ENCODE assay signal across 8 cellular contexts in the genomic region with DNA sequence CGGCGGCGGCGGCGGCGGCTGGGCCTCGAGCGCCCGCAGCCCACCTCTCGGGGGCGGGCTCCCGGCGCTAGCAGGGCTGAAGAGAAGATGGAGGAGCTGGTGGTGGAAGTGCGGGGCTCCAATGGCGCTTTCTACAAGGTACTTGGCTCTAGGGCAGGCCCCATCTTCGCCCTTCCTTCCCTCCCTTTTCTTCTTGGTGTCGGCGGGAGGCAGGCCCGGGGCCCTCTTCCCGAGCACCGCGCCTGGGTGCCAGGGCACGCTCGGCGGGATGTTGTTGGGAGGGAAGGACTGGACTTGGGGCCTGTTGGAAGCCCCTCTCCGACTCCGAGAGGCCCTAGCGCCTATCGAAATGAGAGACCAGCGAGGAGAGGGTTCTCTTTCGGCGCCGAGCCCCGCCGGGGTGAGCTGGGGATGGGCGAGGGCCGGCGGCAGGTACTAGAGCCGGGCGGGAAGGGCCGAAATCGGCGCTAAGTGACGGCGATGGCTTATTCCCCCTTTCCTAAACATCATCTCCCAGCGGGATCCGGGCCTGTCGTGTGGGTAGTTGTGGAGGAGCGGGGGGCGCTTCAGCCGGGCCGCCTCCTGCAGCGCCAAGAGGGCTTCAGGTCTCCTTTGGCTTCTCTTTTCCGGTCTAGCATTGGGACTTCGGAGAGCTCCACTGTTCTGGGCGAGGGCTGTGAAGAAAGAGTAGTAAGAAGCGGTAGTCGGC. TPM values are rescaled to one million over a fixed set of nuclear protein-coding genes. Genes with fewer than 3 reads are reported as not detected.
DNase-seq lines count a peak whose midpoint lies in the region; ATAC-seq and TF ChIP-seq lines count a peak whose summit lies in the region.

No MANE protein-coding gene starts in this region.

- no peak for TF ChIP-seq EP300 in esophagus muscularis mucosa (IDR thresholded peaks at IDR 0.05)

- H3K4me3 ChIP-seq in AG04450 (ENCODE audit: low read depth, low read length), result peak overlapping the region; percentile 71
- H3K4me3 ChIP-seq in esophagus muscularis mucosa, result peak overlapping the region; percentile 68 to 78 (median 72)
- peak overlapping the region; percentile 49 to 55 for H3K4me3 ChIP-seq in muscle layer of colon (ENCODE audit: low read depth in 1 of 2, low read length in 2 of 2)

- intact Hi-C loops in esophagus muscularis mucosa (cut with DNase I), result loop anchor here (10.0 kb wide), 1 partner anchor 1593 kb away; a partner anchor contains a TSS

- no peak for TF ChIP-seq POLR2A in esophagus muscularis mucosa (IDR thresholded peaks at IDR 0.05; ENCODE audit: low read depth)

- CTCF ChIA-PET in AG04450 (lab: Charles Lee), result no interaction called here

- WGBS in esophagus muscularis mucosa, result 56% methylated on average over 54 of the region's 58 CpGs

- TF ChIP-seq CTCF in AG04450 (IDR thresholded peaks at IDR 0.05; ENCODE audit: low read depth, low read length) (no peak), esophagus muscularis mucosa (IDR thresholded peaks at IDR 0.05) (no peak)

- H3K27ac ChIP-seq in AG04450 (ENCODE audit: low read depth, low read length) (peak overlapping the region; percentile 78), esophagus muscularis mucosa (replicated peaks in 1 of 4) (peak overlapping the region; percentile 89 to 91 (median 90)), muscle layer of colon (ENCODE audit: low read depth, low read length) (peak overlapping the region; percentile 85)

- POLR2A ChIA-PET in AG04450 (lab: Yijun Ruan, JAX), result no interaction called here

- peak overlapping the region; percentile 53 for H3K9ac ChIP-seq in muscle layer of colon (ENCODE audit: low read length)

- peaks cover 2 to 38% (median 26%) of the 10 kb centered on the region in 4 donors for H3K4me1 ChIP-seq in esophagus muscularis mucosa
- peaks cover 13% of the 10 kb centered on the region for H3K4me1 ChIP-seq in muscle layer of colon (ENCODE audit: insufficient read depth, low read length)

- H3K27me3 ChIP-seq in AG04450 (ENCODE audit: control insufficient read depth, insufficient read depth, low read length), result no peaks in the 10 kb centered on the region
- no peaks in the 10 kb centered on the region for H3K27me3 ChIP-seq in esophagus muscularis mucosa
- H3K27me3 ChIP-seq in muscle layer of colon (ENCODE audit: control insufficient read depth in 1 of 2, insufficient read depth in 2 of 2, low read length in 2 of 2), result no peaks in the 10 kb centered on the region

- no peaks in the 10 kb centered on the region for H3K36me3 ChIP-seq in esophagus muscularis mucosa
- no peaks in the 10 kb centered on the region for H3K36me3 ChIP-seq in muscle layer of colon (ENCODE audit: insufficient read depth, low read length)

- ATAC-seq in GM18498 (IDR thresholded peaks at IDR 0.05; ENCODE audit: unreplicated experiment) (peak; percentile 28), HG02870 (IDR thresholded peaks at IDR 0.05; ENCODE audit: unreplicated experiment) (peak; percentile 36)

- no peaks in the 10 kb centered on the region; the same call in 1 of the 2 replicates for H3K9me3 ChIP-seq in AG04450 (ENCODE audit: control insufficient read depth, insufficient read depth, low read length)
- H3K9me3 ChIP-seq in esophagus muscularis mucosa, result no peaks in the 10 kb centered on the region
- H3K9me3 ChIP-seq in muscle layer of colon (ENCODE audit: low read length), result no peaks in the 10 kb centered on the region

- DNase-seq in AG04450 (ENCODE audit: low read depth, low spot score), result no peak
- peak; percentile 57 for DNase-seq in NCI-H2227 (lab: John Stamatoyannopoulos, UW; ENCODE audit: unreplicated experiment)
- DNase-seq in activated T-cell treated with anti-CD3 and anti-CD28 coated beads for 48 hours (ENCODE audit: low read depth), result peak; percentile 1
- DNase-seq in esophagus muscularis mucosa (ENCODE audit: extremely low spot score), result no peak
- peak; percentile 16 for DNase-seq in superior temporal gyrus (ENCODE audit: extremely low spot score)

RNA-seq across cellular contexts. Expression of a gene that starts 0.5 kb away (rescaled TPM):
- 16.9 and 22.4 TPM in 2 replicates for polyA plus RNA-seq in AG04450 (2011; rRNA removed)
- 18.3 and 23.4 TPM in 2 replicates for polyA minus RNA-seq in AG04450 (2011; rRNA and poly(A)+ RNA removed)
- total RNA-seq in esophagus muscularis mucosa, result 10 to 100 TPM; 27.5 to 30.2 (median 28.2) TPM

Comparison
In these comparisons a context has a peak if more than half of its experiments do, and no peak if none do; other contexts are left out.
1. DNase-seq: peak in NCI-H2227 (single experiment), activated T-cell treated with anti-CD3 and anti-CD28 coated beads for 48 hours (single experiment) and superior temporal gyrus (single experiment); none in AG04450 (single experiment) and esophagus muscularis mucosa (single experiment).
2. Peak in every context shown above with its lines, with median percentiles within 50 percentile points of each other: H3K27ac ChIP-seq and H3K4me3 ChIP-seq.